Comparison of ENCODE assay signal across 10 cellular contexts in the genomic region with DNA sequence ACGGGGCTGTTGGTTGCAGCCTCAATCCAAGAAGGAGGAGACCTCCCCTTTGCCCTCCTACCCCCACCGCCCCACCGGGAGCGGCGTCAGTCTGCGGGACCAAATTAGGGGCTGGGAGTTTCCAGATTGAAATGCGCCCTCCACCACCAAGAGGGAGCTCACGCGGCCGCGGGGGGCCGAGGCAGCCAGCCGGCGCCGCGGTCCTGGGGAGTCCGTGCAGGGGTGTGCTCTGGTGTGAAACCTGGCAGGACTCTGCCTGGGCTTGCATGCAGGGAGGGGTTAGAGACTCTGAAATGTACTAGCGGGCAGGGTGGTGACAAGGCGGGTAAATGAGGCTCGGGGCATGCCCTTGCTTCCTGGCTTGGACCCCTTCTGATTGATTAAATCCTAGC. TPM values are rescaled to one million over a fixed set of nuclear protein-coding genes. Genes with fewer than 3 reads are reported as not detected.
A peak's percentile ranks its signal among the peaks of the same experiment; 100 is the strongest.
DNase-seq lines count a peak whose midpoint lies in the region; ATAC-seq and TF ChIP-seq lines count a peak whose summit lies in the region.
"Had no signal": no experiment of that assay in that cellular context is flagged by ENCODE, and none has a peak within 500 bp of the region (broad histone marks: within the 10 kb centered on the region; RNA-seq: fewer than 3 reads in every experiment).

No MANE protein-coding gene starts in this region.

- intact Hi-C loops in esophagus muscularis mucosa (cut with DNase I): loop anchor here (5.0 to 10.0 kb wide), 3 partner anchors 133 to 558 kb away; no protein-coding TSS in a partner anchor
- intact Hi-C loops in naive thymus-derived CD4-positive, alpha-beta T cell (cut with micrococcal nuclease): no loop called here

- H3K9ac ChIP-seq in muscle layer of colon (ENCODE audit: low read length): no peak overlapping the region

- TF ChIP-seq POLR2A in esophagus muscularis mucosa (IDR thresholded peaks at IDR 0.05; ENCODE audit: low read depth): no peak

- peaks cover 1% of the 10 kb centered on the region for H3K4me1 Mint-ChIP-seq in activated naive CD8-positive, alpha-beta T cell treated with anti-CD3 and anti-CD28 coated beads, Interleukin-2, amount 50 U/mL, for 24 hours
- peaks cover 0 to 7% (median 5%) of the 10 kb centered on the region in 7 donors for H3K4me1 Mint-ChIP-seq in naive thymus-derived CD4-positive, alpha-beta T cell

- H3K9me3 ChIP-seq in esophagus muscularis mucosa (peaks cover 0 to 6% (median under 1%) of the 10 kb centered on the region in 4 donors), muscle layer of colon (ENCODE audit: low read length) (no peaks in the 10 kb centered on the region)
- no peaks in the 10 kb centered on the region for H3K9me3 ChIP-seq in naive thymus-derived CD4-positive, alpha-beta T cell (ENCODE audit: control insufficient read depth in 2 of 3, low read length in 3 of 3)
- H3K9me3 ChIP-seq: BE2C had no signal

- peak overlapping the region; percentile 91 for H3K4me3 ChIP-seq in AG04449 (ENCODE audit: low read depth, low read length)
- peak overlapping the region; percentile 65 to 76 (median 68) for H3K4me3 ChIP-seq in esophagus muscularis mucosa
- H3K4me3 ChIP-seq in muscle layer of colon (ENCODE audit: low read depth in 1 of 2, low read length in 2 of 2): peak overlapping the region; percentile 58 to 69
- H3K4me3 ChIP-seq in naive thymus-derived CD4-positive, alpha-beta T cell (ENCODE audit: low read length): no peak overlapping the region

- H3K27me3 ChIP-seq in esophagus muscularis mucosa (peaks cover 0 to 30% (median 7%) of the 10 kb centered on the region in 4 donors), muscle layer of colon (ENCODE audit: control insufficient read depth in 1 of 2, insufficient read depth in 2 of 2, low read length in 2 of 2) (peaks cover 20 to 26% of the 10 kb centered on the region in 2 donors)
- peaks cover 0 to 3% of the 10 kb centered on the region in 2 donors for H3K27me3 ChIP-seq in naive thymus-derived CD4-positive, alpha-beta T cell (ENCODE audit: control insufficient read depth in 2 of 2, insufficient read depth in 2 of 2, low read length in 2 of 2)

- H3K4me3 Mint-ChIP-seq in activated naive CD8-positive, alpha-beta T cell treated with anti-CD3 and anti-CD28 coated beads, Interleukin-2, amount 50 U/mL, for 24 hours: no peak overlapping the region
- H3K4me3 Mint-ChIP-seq in naive thymus-derived CD4-positive, alpha-beta T cell: peak overlapping the region in 1 of 10 donors; percentile 64
- H3K4me3 Mint-ChIP-seq: natural killer cell treated with Interleukin-12 subunit alpha and Interleukin-12 subunit beta and Interleukin-15 and Interleukin-18, amount 100 ng/mL, for 72 hours had no signal

- no peak for TF ChIP-seq EP300 in esophagus muscularis mucosa (IDR thresholded peaks at IDR 0.05)

- WGBS in esophagus muscularis mucosa: 5% methylated on average over 13 of the region's 20 CpGs

- ATAC-seq in activated naive CD8-positive, alpha-beta T cell treated with anti-CD3 and anti-CD28 coated beads, Interleukin-2, amount 50 U/mL, for 24 hours: no peak
- ATAC-seq in naive thymus-derived CD4-positive, alpha-beta T cell: no peak

- POLR2A ChIA-PET in AG04449 (lab: Yijun Ruan, JAX): interaction anchor here (0.8 to 3.8 kb wide), 4 partner anchors 21 to 143 kb away, joined by 3 to 21 read pairs (median 6); no protein-coding TSS in a partner anchor
- POLR2A ChIA-PET in naive thymus-derived CD4-positive, alpha-beta T cell (lab: Charles Lee): no interaction called here

- H3K27me3 Mint-ChIP-seq in activated naive CD8-positive, alpha-beta T cell treated with anti-CD3 and anti-CD28 coated beads, Interleukin-2, amount 50 U/mL, for 24 hours: peaks cover 34% of the 10 kb centered on the region
- peaks cover 32 to 46% (median 45%) of the 10 kb centered on the region in 5 donors for H3K27me3 Mint-ChIP-seq in naive thymus-derived CD4-positive, alpha-beta T cell

- H3K27ac ChIP-seq in esophagus muscularis mucosa (replicated peaks in 1 of 4): peak overlapping the region; percentile 63 to 85 (median 79)
- peak overlapping the region; percentile 68 for H3K27ac ChIP-seq in muscle layer of colon (ENCODE audit: low read depth, low read length)
- H3K27ac ChIP-seq in naive thymus-derived CD4-positive, alpha-beta T cell (ENCODE audit: low read depth, low read length): no peak overlapping the region

- H3K27ac Mint-ChIP-seq in activated naive CD8-positive, alpha-beta T cell treated with anti-CD3 and anti-CD28 coated beads, Interleukin-2, amount 50 U/mL, for 24 hours: no peak overlapping the region
- H3K27ac Mint-ChIP-seq in naive thymus-derived CD4-positive, alpha-beta T cell: no peak overlapping the region
- H3K27ac Mint-ChIP-seq: natural killer cell treated with Interleukin-12 subunit alpha and Interleukin-12 subunit beta and Interleukin-15 and Interleukin-18, amount 100 ng/mL, for 72 hours had no signal

- CTCF ChIA-PET in AG04449 (lab: Yijun Ruan, JAX): interaction anchor here (1.4 to 5.5 kb wide), 4 partner anchors 12 to 138 kb away, joined by 4 to 76 read pairs (median 13); no protein-coding TSS in a partner anchor
- CTCF ChIA-PET in naive thymus-derived CD4-positive, alpha-beta T cell (lab: Charles Lee): no interaction called here

- H3K36me3 Mint-ChIP-seq in activated naive CD8-positive, alpha-beta T cell treated with anti-CD3 and anti-CD28 coated beads, Interleukin-2, amount 50 U/mL, for 24 hours (ENCODE audit: low read depth): no peaks in the 10 kb centered on the region
- H3K36me3 Mint-ChIP-seq in naive thymus-derived CD4-positive, alpha-beta T cell: peaks cover 0 to 2% (median 0%) of the 10 kb centered on the region in 5 donors
- H3K36me3 Mint-ChIP-seq: natural killer cell treated with Interleukin-12 subunit alpha and Interleukin-12 subunit beta and Interleukin-15 and Interleukin-18, amount 100 ng/mL, for 72 hours had no signal

- peak; percentile 7 for TF ChIP-seq CTCF in AG04449 (IDR thresholded peaks at IDR 0.05; ENCODE audit: insufficient read depth, low read length, missing control alignments)
- no peak for TF ChIP-seq CTCF in esophagus muscularis mucosa (IDR thresholded peaks at IDR 0.05)

- H3K9me3 Mint-ChIP-seq in activated naive CD8-positive, alpha-beta T cell treated with anti-CD3 and anti-CD28 coated beads, Interleukin-2, amount 50 U/mL, for 24 hours: peaks cover 5% of the 10 kb centered on the region
- peaks cover 0 to 28% (median 7%) of the 10 kb centered on the region in 11 donors for H3K9me3 Mint-ChIP-seq in naive thymus-derived CD4-positive, alpha-beta T cell

- DNase-seq in AG04449 (ENCODE audit: low read depth, low spot score): no peak
- DNase-seq in NCI-H69 (lab: John Stamatoyannopoulos, UW): peak; percentile 42
- DNase-seq in esophagus muscularis mucosa (ENCODE audit: extremely low spot score): no peak
- DNase-seq in T-helper 1 cell: no peak
- no peak for DNase-seq in activated naive CD8-positive, alpha-beta T cell treated with anti-CD3 and anti-CD28 coated beads, Interleukin-2, amount 50 U/mL, for 24 hours
- no peak for DNase-seq in activated T-cell treated with anti-CD3 and anti-CD28 coated beads, Interleukin-2, amount 50 U/mL, for 48 hours
- no peak for DNase-seq in naive thymus-derived CD4-positive, alpha-beta T cell

- H3K4me1 ChIP-seq in esophagus muscularis mucosa (peaks cover 13 to 46% (median 38%) of the 10 kb centered on the region in 4 donors), muscle layer of colon (ENCODE audit: insufficient read depth, low read length) (peaks cover 9% of the 10 kb centered on the region)
- no peaks in the 10 kb centered on the region for H3K4me1 ChIP-seq in naive thymus-derived CD4-positive, alpha-beta T cell (ENCODE audit: control insufficient read depth in 2 of 2, insufficient read depth in 2 of 2, low read length in 2 of 2)
- H3K4me1 ChIP-seq: BE2C had no signal

- H3K36me3 ChIP-seq in esophagus muscularis mucosa (no peaks in the 10 kb centered on the region), muscle layer of colon (ENCODE audit: insufficient read depth, low read length) (no peaks in the 10 kb centered on the region)
- no peaks in the 10 kb centered on the region for H3K36me3 ChIP-seq in naive thymus-derived CD4-positive, alpha-beta T cell (ENCODE audit: control insufficient read depth in 2 of 3, insufficient read depth in 3 of 3, low read length in 3 of 3)
- H3K36me3 ChIP-seq: BE2C had no signal

RNA-seq across cellular contexts. Expression of a gene that starts 1.0 kb away (rescaled TPM):
- total RNA-seq in esophagus muscularis mucosa: 10 to 100 TPM in 2 of 4 donors, 1 to 10 TPM in 2; 5.4 to 14.9 (median 10.1) TPM
- 1 to 10 TPM in 1 of 5 experiments, under 1 TPM in 3, not detected in 1; 0.16 to 6.8 (median 0.66) TPM for total RNA-seq in naive thymus-derived CD4-positive, alpha-beta T cell
- under 1 TPM in 1 of 2 donors, not detected in 1; 0.07 TPM for polyA plus RNA-seq in naive thymus-derived CD4-positive, alpha-beta T cell
- total RNA-seq: natural killer cell treated with Interleukin-12 subunit alpha and Interleukin-12 subunit beta and Interleukin-15 and Interleukin-18, amount 100 ng/mL, for 72 hours had no signal
